In genomic region chr12:115857160-115857920, GRCh38 we compare ENCODE assay signal across 2 cellular contexts.
TF ChIP-seq lines count a peak whose summit lies in the region.

No MANE protein-coding gene starts in this region.

TF ChIP-seq in SK-N-SH, 30 proteins besides CTCF, POLR2A, EP300 and RAD21 (continued from another document):
- no peak for TF ChIP-seq ZBTB33 (IDR thresholded peaks at IDR 0.05; ENCODE audit: borderline replicate concordance, low read depth)
- no peak for TF ChIP-seq IRF3 (IDR thresholded peaks at IDR 0.05; ENCODE audit: low read depth, low read length)
- no peak for TF ChIP-seq FOXM1 (IDR thresholded peaks at IDR 0.05; ENCODE audit: low read depth)
- no peak for TF ChIP-seq EZH2phosphoT487 (IDR thresholded peaks at IDR 0.05; ENCODE audit: borderline replicate concordance, low read depth)
- TF ChIP-seq RXRA (IDR thresholded peaks at IDR 0.05; ENCODE audit: borderline replicate concordance, low read depth): no peak
- no peak for TF ChIP-seq SMC3 (IDR thresholded peaks at IDR 0.05; ENCODE audit: low read depth, low read length)

TF ChIP-seq in SK-N-SH treated with all-trans-retinoic acid at 6 μM for 48 hours, 23 proteins besides CTCF, POLR2A, EP300 and RAD21 (continued from another document):
- TF ChIP-seq TSHZ2 (CRISPR knock-in tag; IDR thresholded peaks at IDR 0.05): no peak
- no peak for TF ChIP-seq PATZ1 (CRISPR knock-in tag; IDR thresholded peaks at IDR 0.05; ENCODE audit: borderline replicate concordance)
- no peak for TF ChIP-seq TOX (CRISPR knock-in tag; IDR thresholded peaks at IDR 0.05; ENCODE audit: borderline replicate concordance)
- TF ChIP-seq PPARA (CRISPR knock-in tag; IDR thresholded peaks at IDR 0.05; ENCODE audit: borderline replicate concordance): no peak
- TF ChIP-seq ZNF565 (CRISPR knock-in tag; conservative IDR thresholded peaks at IDR 0.05; ENCODE audit: low read depth): no peak
- no peak for TF ChIP-seq ARNTL (CRISPR knock-in tag; IDR thresholded peaks at IDR 0.05; ENCODE audit: borderline replicate concordance, low read depth)
- TF ChIP-seq ZFP30 (CRISPR knock-in tag; IDR thresholded peaks at IDR 0.05): no peak
- TF ChIP-seq CSDC2 (CRISPR knock-in tag; IDR thresholded peaks at IDR 0.05): no peak
- TF ChIP-seq CREB5 (CRISPR knock-in tag; IDR thresholded peaks at IDR 0.05; ENCODE audit: low read depth): no peak
- TF ChIP-seq ZNF70 (CRISPR knock-in tag; IDR thresholded peaks at IDR 0.05): no peak
